ENCODE assay signal across 2 cellular contexts in the genomic region with DNA sequence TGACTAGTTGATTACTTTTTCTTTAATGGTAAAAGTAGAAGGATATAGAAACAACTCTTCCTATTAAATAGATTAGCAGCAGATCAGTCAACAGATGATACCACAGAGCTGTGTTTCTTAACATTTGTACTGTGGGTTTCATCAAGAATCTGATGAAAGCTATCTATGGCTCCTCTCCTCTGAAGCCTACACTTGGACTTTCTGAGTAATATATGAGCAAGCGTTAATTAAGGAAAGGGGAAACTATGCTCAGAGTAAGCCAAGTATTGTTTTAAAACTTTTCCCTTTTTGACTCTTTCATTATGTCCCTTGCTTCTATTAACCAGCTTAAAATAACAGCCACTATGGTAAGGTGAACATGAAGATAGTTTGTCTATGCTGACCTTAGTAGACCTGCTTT.
TF ChIP-seq lines count a peak whose summit lies in the region.

No MANE protein-coding gene starts in this region.

TF ChIP-seq in K562, 482 proteins besides CTCF, POLR2A, EP300 and RAD21:
- TF ChIP-seq SMARCA4 (IDR thresholded peaks at IDR 0.05): no peak
- TF ChIP-seq, protein P1, sequence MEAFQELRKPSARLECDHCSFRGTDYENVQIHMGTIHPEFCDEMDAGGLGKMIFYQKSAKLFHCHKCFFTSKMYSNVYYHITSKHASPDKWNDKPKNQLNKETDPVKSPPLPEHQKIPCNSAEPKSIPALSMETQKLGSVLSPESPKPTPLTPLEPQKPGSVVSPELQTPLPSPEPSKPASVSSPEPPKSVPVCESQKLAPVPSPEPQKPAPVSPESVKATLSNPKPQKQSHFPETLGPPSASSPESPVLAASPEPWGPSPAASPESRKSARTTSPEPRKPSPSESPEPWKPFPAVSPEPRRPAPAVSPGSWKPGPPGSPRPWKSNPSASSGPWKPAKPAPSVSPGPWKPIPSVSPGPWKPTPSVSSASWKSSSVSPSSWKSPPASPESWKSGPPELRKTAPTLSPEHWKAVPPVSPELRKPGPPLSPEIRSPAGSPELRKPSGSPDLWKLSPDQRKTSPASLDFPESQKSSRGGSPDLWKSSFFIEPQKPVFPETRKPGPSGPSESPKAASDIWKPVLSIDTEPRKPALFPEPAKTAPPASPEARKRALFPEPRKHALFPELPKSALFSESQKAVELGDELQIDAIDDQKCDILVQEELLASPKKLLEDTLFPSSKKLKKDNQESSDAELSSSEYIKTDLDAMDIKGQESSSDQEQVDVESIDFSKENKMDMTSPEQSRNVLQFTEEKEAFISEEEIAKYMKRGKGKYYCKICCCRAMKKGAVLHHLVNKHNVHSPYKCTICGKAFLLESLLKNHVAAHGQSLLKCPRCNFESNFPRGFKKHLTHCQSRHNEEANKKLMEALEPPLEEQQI (IDR thresholded peaks at IDR 0.05): no peak
- no peak for TF ChIP-seq SMAD4 (CRISPR knock-in tag; conservative IDR thresholded peaks at IDR 0.05)
- TF ChIP-seq PKNOX1 (IDR thresholded peaks at IDR 0.05): no peak
- TF ChIP-seq ZNF398 (CRISPR knock-in tag; IDR thresholded peaks at IDR 0.05): no peak
- TF ChIP-seq KLF16 (IDR thresholded peaks at IDR 0.05): no peak
- TF ChIP-seq SNRNP70 (optimal IDR thresholded peaks at IDR 0.05; ENCODE audit: low read depth, low read length): no peak
- TF ChIP-seq CBX5 (IDR thresholded peaks at IDR 0.05; ENCODE audit: borderline replicate concordance, low read depth): no peak
- no peak for TF ChIP-seq ZNF197 (CRISPR knock-in tag; IDR thresholded peaks at IDR 0.05; ENCODE audit: low read depth)
- TF ChIP-seq, protein P2, sequence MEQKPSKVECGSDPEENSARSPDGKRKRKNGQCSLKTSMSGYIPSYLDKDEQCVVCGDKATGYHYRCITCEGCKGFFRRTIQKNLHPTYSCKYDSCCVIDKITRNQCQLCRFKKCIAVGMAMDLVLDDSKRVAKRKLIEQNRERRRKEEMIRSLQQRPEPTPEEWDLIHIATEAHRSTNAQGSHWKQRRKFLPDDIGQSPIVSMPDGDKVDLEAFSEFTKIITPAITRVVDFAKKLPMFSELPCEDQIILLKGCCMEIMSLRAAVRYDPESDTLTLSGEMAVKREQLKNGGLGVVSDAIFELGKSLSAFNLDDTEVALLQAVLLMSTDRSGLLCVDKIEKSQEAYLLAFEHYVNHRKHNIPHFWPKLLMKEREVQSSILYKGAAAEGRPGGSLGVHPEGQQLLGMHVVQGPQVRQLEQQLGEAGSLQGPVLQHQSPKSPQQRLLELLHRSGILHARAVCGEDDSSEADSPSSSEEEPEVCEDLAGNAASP (IDR thresholded peaks at IDR 0.05): no peak
- no peak for TF ChIP-seq MIER1 (IDR thresholded peaks at IDR 0.05; ENCODE audit: low read depth)
- TF ChIP-seq CBX3 (IDR thresholded peaks at IDR 0.05; ENCODE audit: borderline replicate concordance in 1 of 2, low read length in 2 of 2): no peak
- TF ChIP-seq DACH1 (IDR thresholded peaks at IDR 0.05; ENCODE audit: partially characterized antibody): no peak
- TF ChIP-seq, protein P3, sequence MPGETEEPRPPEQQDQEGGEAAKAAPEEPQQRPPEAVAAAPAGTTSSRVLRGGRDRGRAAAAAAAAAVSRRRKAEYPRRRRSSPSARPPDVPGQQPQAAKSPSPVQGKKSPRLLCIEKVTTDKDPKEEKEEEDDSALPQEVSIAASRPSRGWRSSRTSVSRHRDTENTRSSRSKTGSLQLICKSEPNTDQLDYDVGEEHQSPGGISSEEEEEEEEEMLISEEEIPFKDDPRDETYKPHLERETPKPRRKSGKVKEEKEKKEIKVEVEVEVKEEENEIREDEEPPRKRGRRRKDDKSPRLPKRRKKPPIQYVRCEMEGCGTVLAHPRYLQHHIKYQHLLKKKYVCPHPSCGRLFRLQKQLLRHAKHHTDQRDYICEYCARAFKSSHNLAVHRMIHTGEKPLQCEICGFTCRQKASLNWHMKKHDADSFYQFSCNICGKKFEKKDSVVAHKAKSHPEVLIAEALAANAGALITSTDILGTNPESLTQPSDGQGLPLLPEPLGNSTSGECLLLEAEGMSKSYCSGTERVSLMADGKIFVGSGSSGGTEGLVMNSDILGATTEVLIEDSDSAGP (CRISPR knock-in tag; IDR thresholded peaks at IDR 0.05): no peak
- TF ChIP-seq ZNF431 (CRISPR knock-in tag; IDR thresholded peaks at IDR 0.05): no peak
- no peak for TF ChIP-seq ZBTB8A (IDR thresholded peaks at IDR 0.05; ENCODE audit: partially characterized antibody)
- TF ChIP-seq ZNF830 (CRISPR knock-in tag; IDR thresholded peaks at IDR 0.05): no peak

TF ChIP-seq in GM12891, 5 proteins besides CTCF, POLR2A, EP300 and RAD21:
- TF ChIP-seq POU2F2 (IDR thresholded peaks at IDR 0.05; ENCODE audit: low read depth, low read length) (no peak), PAX5 (IDR thresholded peaks at IDR 0.05; ENCODE audit: insufficient read depth, low read length, severe bottlenecking) (no peak), POLR2AphosphoS5 (IDR thresholded peaks at IDR 0.05; ENCODE audit: low read depth, low read length) (no peak), SPI1 (IDR thresholded peaks at IDR 0.05; ENCODE audit: low read depth, low read length) (no peak), TAF1 (IDR thresholded peaks at IDR 0.05; ENCODE audit: low read depth, low read length) (no peak)
